ENCODE assay signal across 8 cellular contexts in genomic region chr1:155061381-155062150, GRCh38. TPM values are rescaled to one million over a fixed set of nuclear protein-coding genes. Genes with fewer than 3 reads are reported as not detected.
DNase-seq lines count a peak whose midpoint lies in the region; ATAC-seq, FAIRE-seq and TF ChIP-seq lines count a peak whose summit lies in the region.

No MANE protein-coding gene starts in this region.

- DNase-seq in GM13976 (ENCODE audit: low spot score), result peak; percentile 92
- DNase-seq in HTR-8/SVneo (ENCODE audit: insufficient read length, low spot score), result peak; percentile 81
- DNase-seq in NCI-H82 treated with DMSO at 0.1 percent for 48 hours (lab: John Stamatoyannopoulos, UW; ENCODE audit: unreplicated experiment), result peak; percentile 82
- peak; percentile 98 for DNase-seq in activated CD4-positive, alpha-beta T cell treated with anti-CD3 and anti-CD28 coated beads, Interleukin-2, amount 50 U/mL, for 48 hours
- peak; percentile 60 to 75 for DNase-seq in dermis microvascular lymphatic vessel endothelial cell (ENCODE audit: low read depth in 2 of 2)
- peak; percentile 81 to 86 for DNase-seq in lung microvascular endothelial cell (ENCODE audit: low read depth in 2 of 2)
- DNase-seq in stimulated activated CD8-positive, alpha-beta memory T cell treated with anti-CD3 and anti-CD28 coated beads, Interleukin-15, amount 100 ng/mL, for 1 hour (ENCODE audit: low read depth), result peak; percentile 95

- TF ChIP-seq CTCF in GM13976 (IDR thresholded peaks at IDR 0.05; ENCODE audit: borderline replicate concordance, control extremely low read depth, extremely low read depth, insufficient read depth, missing control alignments), result peak; percentile 99

- peak; percentile 33 for FAIRE-seq in HTR-8/SVneo (lab: Jason Lieb, UNC)

- in situ Hi-C loops in GM13976 (cut with MboI; ENCODE audit: low sequenced_read_pairs, unreplicated experiment), result loop anchor here (10.0 to 25.0 kb wide), 2 partner anchors 397 to 499 kb away; partner anchors contain the start of genes CHRNB2 and UBE2Q1

- no peak for ATAC-seq in HG02852 (IDR thresholded peaks at IDR 0.05; ENCODE audit: unreplicated experiment)

RNA-seq across cellular contexts. Expression of gene EFNA4, which starts 2.0 kb away (rescaled TPM):
- total RNA-seq in dermis microvascular lymphatic vessel endothelial cell, result 12.2 and 17.4 TPM in 2 replicates
- total RNA-seq in lung microvascular endothelial cell, result 13.5 and 15.1 TPM in 2 replicates

RNA-seq across cellular contexts. Expression of gene ADAM15, which starts 10.4 kb away (rescaled TPM):
- 176 and 178 TPM in 2 replicates for total RNA-seq in dermis microvascular lymphatic vessel endothelial cell
- 82.5 and 197 TPM in 2 replicates for total RNA-seq in lung microvascular endothelial cell

RNA-seq across cellular contexts. Expression of gene EFNA3, which starts 17.1 kb away (rescaled TPM):
- total RNA-seq in dermis microvascular lymphatic vessel endothelial cell (1.3 and 1.6 TPM in 2 replicates), lung microvascular endothelial cell (0.79 and 1.3 TPM in 2 replicates)

RNA-seq across cellular contexts. Expression of gene DCST1, which starts 27.9 kb away (rescaled TPM):
- total RNA-seq in dermis microvascular lymphatic vessel endothelial cell (not detected in 2 replicates), lung microvascular endothelial cell (not detected in 2 replicates)

RNA-seq across cellular contexts. Expression of gene DCST2, which starts 28.0 kb away (rescaled TPM):
- total RNA-seq in dermis microvascular lymphatic vessel endothelial cell, result under 0.01 and 0.13 TPM in 2 replicates
- 0.20 TPM in 1 of 2 replicates, not detected in the other for total RNA-seq in lung microvascular endothelial cell
